Comparison of ENCODE assay signal across 12 cellular contexts in genomic region chr17:62572488-62573469, GRCh38. TPM values are rescaled to one million over a fixed set of nuclear protein-coding genes. Genes with fewer than 3 reads are reported as not detected.
DNase-seq lines count a peak whose midpoint lies in the region; ATAC-seq and TF ChIP-seq lines count a peak whose summit lies in the region.
"Had no signal": no experiment of that assay in that cellular context is flagged by ENCODE, and none has a peak within 500 bp of the region (broad histone marks: within the 10 kb centered on the region; RNA-seq: fewer than 3 reads in every experiment).

No MANE protein-coding gene starts in this region.

- no peak for TF ChIP-seq EP300 in sigmoid colon (IDR thresholded peaks at IDR 0.05)

- H2AFZ ChIP-seq in GM23248 (no peak overlapping the region), fibroblast of lung (ENCODE audit: low read length) (no peak overlapping the region)

- H3K4me3 ChIP-seq in GM23248 (no peak overlapping the region), fibroblast of lung (replicated peaks in 1 of 4; ENCODE audit: control extremely low read depth in 1 of 4, insufficient read depth in 1 of 4, low read depth in 3 of 4, low read length in 4 of 4) (no peak overlapping the region), sigmoid colon (no peak overlapping the region), SJCRH30 (no peak overlapping the region)
- H3K4me3 ChIP-seq: dorsolateral prefrontal cortex had no signal

- no peak for ATAC-seq in GM21423 (IDR thresholded peaks at IDR 0.05; ENCODE audit: unreplicated experiment)

- H3K9me2 ChIP-seq in GM23248 (ENCODE audit: insufficient read depth) = no peaks in the 10 kb centered on the region

- H3K4me2 ChIP-seq in GM23248 (ENCODE audit: unreplicated experiment) (peak overlapping the region; percentile 16), fibroblast of lung (ENCODE audit: extremely low read depth, insufficient read depth, low read length) (no peak overlapping the region)

- H3K27ac ChIP-seq in GM23248 (peak overlapping the region; percentile 37), fibroblast of lung (ENCODE audit: insufficient read depth, low read length) (no peak overlapping the region), sigmoid colon (peak overlapping the region in 3 of 4 donors; percentile 3 to 44 (median 29)), caudate nucleus (ENCODE audit: low read depth, low read length) (no peak overlapping the region), SJCRH30 (no peak overlapping the region)

- intact Hi-C loops in sigmoid colon (cut with DNase I) = no loop called here

- H3K4me1 ChIP-seq in GM23248 (ENCODE audit: insufficient read depth) (peaks cover 16% of the 10 kb centered on the region), fibroblast of lung (ENCODE audit: control insufficient read depth, extremely low read depth, insufficient read depth, low read length) (no peaks in the 10 kb centered on the region), sigmoid colon (no peaks in the 10 kb centered on the region), SJCRH30 (0 out of 2 replicates have a peak, but pooled peaks cover 5% of the 10 kb centered on the region)

- peaks cover 37% of the 10 kb centered on the region for H3K36me3 ChIP-seq in GM23248 (ENCODE audit: low read depth)
- H3K36me3 ChIP-seq in fibroblast of lung (ENCODE audit: control insufficient read depth, insufficient read depth, low read length) = peaks cover 2% of the 10 kb centered on the region
- peaks cover 8 to 48% (median 13%) of the 10 kb centered on the region in 4 donors for H3K36me3 ChIP-seq in sigmoid colon
- peaks cover 56% of the 10 kb centered on the region for H3K36me3 ChIP-seq in SJCRH30

- DNase-seq in GM23248 (peak; percentile 39), UCSD-AML1 (lab: John Stamatoyannopoulos, UW; ENCODE audit: unreplicated experiment) (peak; percentile 14), fibroblast of lung (ENCODE audit: low read depth in 2 of 2) (peak; percentile 28 to 39), sigmoid colon (no peak), caudate nucleus (lab: John Stamatoyannopoulos, UW) (no peak), AG08395 (ENCODE audit: low spot score) (no peak), SJCRH30 (no peak)
- DNase-seq: dorsolateral prefrontal cortex; NCI-H1105; stimulated activated CD4-positive, alpha-beta T cell treated with anti-CD3 and anti-CD28 coated beads, Interleukin-15, amount 100 ng/mL, for 24 hours; T1000 had no signal

- in situ Hi-C loops in GM23248 (cut with MboI) = no loop called here

- no peaks in the 10 kb centered on the region for H3K27me3 ChIP-seq in GM23248 (replicated peaks; ENCODE audit: insufficient read depth)
- no peaks in the 10 kb centered on the region for H3K27me3 ChIP-seq in fibroblast of lung (ENCODE audit: control insufficient read depth, insufficient read depth, low read length)
- no peaks in the 10 kb centered on the region for H3K27me3 ChIP-seq in sigmoid colon
- H3K27me3 ChIP-seq in SJCRH30 = no peaks in the 10 kb centered on the region
- H3K27me3 ChIP-seq: dorsolateral prefrontal cortex had no signal

- H3K9me3 ChIP-seq in GM23248 (ENCODE audit: low read depth) (no peaks in the 10 kb centered on the region), fibroblast of lung (ENCODE audit: control insufficient read depth, insufficient read depth, low read depth, low read length) (no peaks in the 10 kb centered on the region), sigmoid colon (no peaks in the 10 kb centered on the region), SJCRH30 (replicated peaks) (no peaks in the 10 kb centered on the region)

- no peaks in the 10 kb centered on the region for H4K20me1 ChIP-seq in GM23248 (ENCODE audit: insufficient read depth)
- H4K20me1 ChIP-seq in fibroblast of lung (ENCODE audit: control insufficient read depth, extremely low read depth, insufficient read depth, low read length) = no peaks in the 10 kb centered on the region

- TF ChIP-seq CTCF in fibroblast of lung (conservative IDR thresholded peaks at IDR 0.05 in 1 of 2, IDR thresholded peaks at IDR 0.05 in 1 of 2; ENCODE audit: low read depth in 1 of 2, low read length in 2 of 2) (no peak), sigmoid colon (IDR thresholded peaks at IDR 0.05) (no peak)

- no peak overlapping the region for H3K9ac ChIP-seq in GM23248
- H3K9ac ChIP-seq in fibroblast of lung (ENCODE audit: insufficient read depth, low read length) = no peak overlapping the region

- H3K79me2 ChIP-seq in GM23248 (ENCODE audit: insufficient read depth) (peaks cover 86% of the 10 kb centered on the region), fibroblast of lung (ENCODE audit: control insufficient read depth, insufficient read depth, low read length) (peaks cover 3% of the 10 kb centered on the region)

- H3F3A ChIP-seq in GM23248 (ENCODE audit: insufficient read depth) = peaks cover 17% of the 10 kb centered on the region

- 93 to 94% methylated on average over 13 of the region's 13 CpGs for WGBS in GM23248 (ENCODE audit: low coverage in 1 of 2, low lambda C conversion rate in 2 of 2, missing lambda C conversion rate in 2 of 2), 2 experiments
- WGBS in sigmoid colon, 2 donors = 88 to 89% methylated on average over 13 of the region's 13 CpGs

- TF ChIP-seq POLR2A in sigmoid colon (IDR thresholded peaks at IDR 0.05) = no peak

RNA-seq across cellular contexts. Expression of gene MRC2, which starts 54.7 kb away (rescaled TPM):
- 675 and 756 TPM in 2 replicates for total RNA-seq in GM23248 (2014; rRNA removed; shearing (Covaris generic))
- 221 and 222 TPM in 2 replicates for polyA plus RNA-seq in GM23248 (2016; fragmentation: Nextera tagmentation; extraction: Ambion mirVana)
- 164 and 246 TPM in 2 replicates for total RNA-seq in fibroblast of lung
- 48.2 and 98.7 TPM in 2 replicates for polyA plus RNA-seq in fibroblast of lung
- 116 and 244 TPM in 2 replicates for polyA plus RNA-seq in fibroblast of lung (2012)
- polyA minus RNA-seq in fibroblast of lung (ENCODE audit: low replicate concordance) = 101 and 208 TPM in 2 replicates
- 10 to 100 TPM; 19.6 to 94.4 (median 29.1) TPM for total RNA-seq in sigmoid colon
- 1 to 10 TPM; 2.5 to 6.9 (median 3.0) TPM for polyA plus RNA-seq in sigmoid colon
- total RNA-seq in SJCRH30 (2014; rRNA removed; shearing (Covaris generic)) = 4.4 and 4.5 TPM in 2 replicates

Comparison
In these comparisons a context has a peak if more than half of its experiments do, and no peak if none do; other contexts are left out.
1. DNase-seq: peak in GM23248 (single experiment), UCSD-AML1 (single experiment) and fibroblast of lung (2 of 2); none in sigmoid colon (single experiment), caudate nucleus (0 of 61), AG08395 (single experiment) and SJCRH30 (0 of 2).
2. H3K27ac ChIP-seq: peak in GM23248 (single experiment) and sigmoid colon (3 of 4); none in fibroblast of lung (single experiment), caudate nucleus (single experiment) and SJCRH30 (single experiment).